1 cellular context compared by ENCODE assay signal in genomic region chr3:24154003-24154695, GRCh38.
TF ChIP-seq lines count a peak whose summit lies in the region.

No MANE protein-coding gene starts in this region.

TF ChIP-seq in K562, 482 proteins besides CTCF, POLR2A, EP300 and RAD21 (continued from another document):
- no peak for TF ChIP-seq CHD7 (IDR thresholded peaks at IDR 0.05; ENCODE audit: low read depth, low read length)
- peak; percentile 58; the same call in 1 of the 2 replicates for TF ChIP-seq ATF3 (IDR thresholded peaks at IDR 0.05)
- no peak for TF ChIP-seq ATF3 (CRISPR knock-in tag; conservative IDR thresholded peaks at IDR 0.05)
- no peak for TF ChIP-seq CHCHD3 (CRISPR knock-in tag; IDR thresholded peaks at IDR 0.05)
- TF ChIP-seq CEBPB (tag; IDR thresholded peaks at IDR 0.05): 0 out of 2 replicates have a peak, but pooled peaks have one; percentile 13
- no peak for TF ChIP-seq FOS (IDR thresholded peaks at IDR 0.05; ENCODE audit: extremely low read depth, insufficient read length)
- peak; percentile 40; the same call in 1 of the 2 replicates for TF ChIP-seq JUN (IDR thresholded peaks at IDR 0.05; ENCODE audit: borderline replicate concordance, low read depth, low read length)
- TF ChIP-seq JUN (CRISPR knock-in tag; IDR thresholded peaks at IDR 0.05; ENCODE audit: borderline replicate concordance): no peak
- TF ChIP-seq ZNF3 (CRISPR knock-in tag; IDR thresholded peaks at IDR 0.05): 0 out of 2 replicates have a peak, but pooled peaks have one; percentile 44
- no peak for TF ChIP-seq NCOA2 (IDR thresholded peaks at IDR 0.05; ENCODE audit: partially characterized antibody in 2 of 2)
- TF ChIP-seq ATF2 (CRISPR knock-in tag; IDR thresholded peaks at IDR 0.05): no peak
